Comparison of ENCODE assay signal across 14 cellular contexts in the genomic region with DNA sequence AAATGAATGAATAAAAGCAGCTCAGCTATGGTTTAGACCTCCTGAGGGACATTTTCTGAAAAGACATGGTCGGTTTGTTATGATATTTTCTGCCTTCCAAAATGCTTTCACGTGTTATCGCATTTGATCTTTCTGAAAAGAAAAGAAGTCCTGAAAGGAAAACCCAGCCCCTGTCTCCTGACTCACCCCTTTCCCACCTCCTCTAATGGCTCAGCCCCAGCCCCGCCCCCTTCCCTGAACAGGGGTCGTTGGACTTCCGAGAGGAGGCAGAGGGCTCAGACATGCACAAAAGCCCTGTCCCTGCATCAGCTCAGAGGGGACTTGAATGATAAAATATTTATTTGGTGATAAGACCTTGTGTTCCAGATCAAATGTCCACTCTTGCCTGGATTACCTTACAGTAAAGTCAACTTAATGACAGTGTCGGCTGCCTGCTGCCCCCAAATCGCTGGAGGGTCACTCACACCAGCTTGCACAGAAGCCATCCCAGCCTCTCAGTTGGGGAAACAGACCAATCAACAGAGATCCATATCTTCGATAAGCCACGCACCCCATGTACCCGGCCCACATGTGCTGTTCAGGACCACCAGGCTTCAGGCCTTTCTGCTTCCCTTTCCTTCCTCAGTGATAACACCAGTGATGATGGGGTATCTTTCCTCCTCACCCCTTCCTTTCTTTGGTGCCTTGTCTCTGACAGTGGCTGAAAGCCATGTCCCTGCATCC.
DNase-seq lines count a peak whose midpoint lies in the region; ATAC-seq, FAIRE-seq and TF ChIP-seq lines count a peak whose summit lies in the region.
"Had no signal": no experiment of that assay in that cellular context is flagged by ENCODE, and none has a peak within 500 bp of the region (broad histone marks: within the 10 kb centered on the region; RNA-seq: fewer than 3 reads in every experiment).

No MANE protein-coding gene starts in this region.

- H2BK120ac ChIP-seq in H1 (replicated peaks; ENCODE audit: low read depth, low read length), result no peak overlapping the region

- 0 out of 2 replicates have a peak overlapping the region, but pooled peaks have one; percentile 83 for H2BK12ac ChIP-seq in H1 (ENCODE audit: low read depth, low read length)

- no peak for TF ChIP-seq POLR2A in H1 (IDR thresholded peaks at IDR 0.05; ENCODE audit: control extremely low read depth in 1 of 2, low read depth in 2 of 2, low read length in 2 of 2)
- TF ChIP-seq POLR2A in transverse colon (IDR thresholded peaks at IDR 0.05), result no peak

- 0 out of 2 replicates have a peak overlapping the region, but pooled peaks have one; percentile 54 for H2AK5ac ChIP-seq in H1 (ENCODE audit: low read depth, low read length)

- peak overlapping the region; percentile 24; the same call in 1 of the 2 replicates for H2BK15ac ChIP-seq in H1 (ENCODE audit: low read length)

- peak overlapping the region; percentile 87 for H3K27ac Mint-ChIP-seq in HFFc6

- no peak overlapping the region for H3K14ac ChIP-seq in H1 (ENCODE audit: insufficient read length)

- POLR2A ChIA-PET in H1 (lab: Charles Lee; ENCODE audit: partially characterized antibody), result interaction anchor here (1.1 to 2.3 kb wide), 4 partner anchors 28 to 125 kb away, joined by 3 to 6 read pairs (median 3); partner anchors contain the start of gene RTN4

- no peak overlapping the region for H3K4ac ChIP-seq in H1 (replicated peaks; ENCODE audit: insufficient read length, low read depth, low read length)

- no peak overlapping the region for H3K9ac ChIP-seq in H1 (replicated peaks in 1 of 4; ENCODE audit: extremely low read depth in 1 of 4, low read depth in 3 of 4, low read length in 3 of 4)
- H3K9ac ChIP-seq in neural cell (ENCODE audit: low read length), result peak overlapping the region; percentile 57

- H2BK20ac ChIP-seq in H1 (ENCODE audit: low read length), result peak overlapping the region; percentile 66; the same call in 1 of the 2 replicates

- peaks cover 5% of the 10 kb centered on the region for H3F3A ChIP-seq in neural cell (ENCODE audit: insufficient read depth, low read length, poor library complexity, severe bottlenecking)

- FAIRE-seq in H1 (lab: Jason Lieb, UNC), result no peak

- TF ChIP-seq CTCF in HFFc6 (IDR thresholded peaks at IDR 0.05), result no peak
- no peak for TF ChIP-seq CTCF in H1 (IDR thresholded peaks at IDR 0.05; ENCODE audit: control extremely low read depth in 1 of 3, insufficient read depth in 1 of 3, low read depth in 1 of 3, low read length in 3 of 3)
- TF ChIP-seq CTCF in neural cell (IDR thresholded peaks at IDR 0.05; ENCODE audit: poor library complexity, severe bottlenecking), result no peak
- no peak for TF ChIP-seq CTCF in transverse colon (IDR thresholded peaks at IDR 0.05)

- CTCF ChIA-PET in H1 (lab: Charles Lee; ENCODE audit: partially characterized antibody), result interaction anchor here (0.8 to 1.7 kb wide), 10 partner anchors 9 to 172 kb away, joined by 3 to 5 read pairs (median 3); partner anchors contain the start of gene RTN4

- peaks cover 75% of the 10 kb centered on the region for H3K4me1 Mint-ChIP-seq in HFFc6 (ENCODE audit: low read depth)

- H3K27me3 ChIP-seq in H1 (replicated peaks in 1 of 4; ENCODE audit: control insufficient read depth in 3 of 4, extremely low read depth in 1 of 4, insufficient read depth in 3 of 4, low read length in 3 of 4) (no peaks in the 10 kb centered on the region), neural cell (ENCODE audit: insufficient read depth, low read depth, low read length) (no peaks in the 10 kb centered on the region), transverse colon (no peaks in the 10 kb centered on the region)

- no peaks in the 10 kb centered on the region for H3K36me3 ChIP-seq in H1 (ENCODE audit: control insufficient read depth in 2 of 4, insufficient read depth in 4 of 4, low read length in 3 of 4)
- H3K36me3 ChIP-seq in neural cell (ENCODE audit: insufficient read depth, low read length), result no peaks in the 10 kb centered on the region
- H3K36me3 ChIP-seq in transverse colon, result no peaks in the 10 kb centered on the region

- no peak for TF ChIP-seq EP300 in H1 (IDR thresholded peaks at IDR 0.05; ENCODE audit: borderline replicate concordance in 1 of 2, low read depth in 2 of 2, low read length in 2 of 2)
- no peak for TF ChIP-seq EP300 in neural cell (conservative IDR thresholded peaks at IDR 0.05; ENCODE audit: poor library complexity, severe bottlenecking)
- TF ChIP-seq EP300 in transverse colon (IDR thresholded peaks at IDR 0.05; ENCODE audit: low read depth), result no peak

- no peak overlapping the region for H2BK5ac ChIP-seq in H1 (ENCODE audit: low read depth, low read length)

- no peak overlapping the region for H4K91ac ChIP-seq in H1 (replicated peaks; ENCODE audit: insufficient read length, low read length)

- peak overlapping the region; percentile 71; the same call in 1 of the 2 replicates for H3K4me3 Mint-ChIP-seq in HFFc6

- 0 out of 2 replicates have a peak, but pooled peaks cover 2% of the 10 kb centered on the region for H3K27me3 Mint-ChIP-seq in HFFc6 (ENCODE audit: insufficient read depth)

- no peak overlapping the region for H3K4me3 ChIP-seq in H1 (ENCODE audit: extremely low read depth in 1 of 4, insufficient read depth in 2 of 4, low read depth in 3 of 4, low read length in 4 of 4)
- H3K4me3 ChIP-seq in neural cell (ENCODE audit: low read length), result no peak overlapping the region
- no peak overlapping the region for H3K4me3 ChIP-seq in transverse colon

- H3K18ac ChIP-seq in H1 (ENCODE audit: extremely low read depth, low read length), result no peak overlapping the region

- H3K9me3 Mint-ChIP-seq in HFFc6, result no peaks in the 10 kb centered on the region

- H3K79me1 ChIP-seq in H1 (ENCODE audit: low read depth, low read length), result no peaks in the 10 kb centered on the region

- no peak overlapping the region for H4K8ac ChIP-seq in H1 (ENCODE audit: extremely low read depth, insufficient read depth, low read length)

- intact Hi-C loops in transverse colon (cut with DNase I; ENCODE audit: low total_unique reads), result loop anchor here (10.0 kb wide), 1 partner anchor 148 kb away; no protein-coding TSS in a partner anchor

- H3K23me2 ChIP-seq in H1 (ENCODE audit: low read depth, low read length), result no peaks in the 10 kb centered on the region

- in situ Hi-C loops in transverse colon (cut with MboI; ENCODE audit: low pct_ligation_motif_present in 1 of 4, low pct_unique_long_range_greater_than_20kb in 1 of 4, low sequenced_read_pairs in 3 of 4), result loop anchor here (10.0 to 25.0 kb wide), 6 partner anchors 118 to 450 kb away; partner anchors contain the start of gene EML6 (in 1 of the 4)

- DNase-seq in HFFc6 (no peak), H1 (ENCODE audit: low read depth in 1 of 2, low spot score in 2 of 2) (no peak), transverse colon (no peak), middle frontal gyrus (ENCODE audit: extremely low spot score, low spot score) (no peak), hepatic stellate cell (ENCODE audit: low spot score) (no peak)
- DNase-seq: activated CD4-positive, alpha-beta T cell treated with anti-CD3 and anti-CD28 coated beads, Interleukin-2, amount 50 U/mL, for 4 hours; activated T-cell treated with anti-CD3 and anti-CD28 coated beads, Interleukin-2, amount 50 U/mL, for 48 hours; Karpas-422; NCI-H345; stimulated activated CD4-positive, alpha-beta T cell treated with anti-CD3 and anti-CD28 coated beads, Interleukin-2, amount 100 ng/mL, for 48 hours; T1000 had no signal

- H3K9me2 ChIP-seq in neural cell (ENCODE audit: insufficient read depth, low read length), result no peaks in the 10 kb centered on the region

- no peak overlapping the region for H3K56ac ChIP-seq in H1 (replicated peaks; ENCODE audit: insufficient read length, low read depth, low read length)

- 79% methylated on average over 11 of the region's 11 CpGs; no CpG with 5 or more reads in 1 of the 2 experiments for WGBS in H1 (ENCODE audit: extremely low coverage in 1 of 2, insufficient coverage in 1 of 2, insufficient read length in 1 of 2, insufficient replicate concordance in 2 of 2, low coverage in 1 of 2, low lambda C conversion rate in 2 of 2, missing lambda C conversion rate in 1 of 2), 2 experiments
- WGBS in transverse colon (ENCODE audit: low coverage in 1 of 2), 2 donors, result 88 to 94% methylated on average over 6 to 11 of the region's 11 CpGs

- H4K20me1 ChIP-seq in H1 (replicated peaks in 1 of 2; ENCODE audit: control insufficient read depth in 1 of 2, insufficient read depth in 2 of 2, low read length in 2 of 2), result no peaks in the 10 kb centered on the region
- H4K20me1 ChIP-seq in neural cell (ENCODE audit: insufficient read depth), result no peaks in the 10 kb centered on the region

- H3K27ac ChIP-seq in H1 (ENCODE audit: low read depth, low read length) (no peak overlapping the region), neural cell (ENCODE audit: low read length) (peak overlapping the region; percentile 85), transverse colon (peak overlapping the region in 3 of 4 donors; percentile 60 to 68 (median 67))

- TF ChIP-seq RAD21 in H1 (IDR thresholded peaks at IDR 0.05 in 1 of 2, conservative IDR thresholded peaks at IDR 0.05 in 1 of 2; ENCODE audit: low read depth in 2 of 2, low read length in 2 of 2) (no peak), neural cell (conservative IDR thresholded peaks at IDR 0.05) (no peak)

- H2AFZ ChIP-seq in H1 (ENCODE audit: low read length) (no peak overlapping the region), neural cell (ENCODE audit: low read depth, low read length) (no peak overlapping the region)

- no peak for ATAC-seq in GM19324 (IDR thresholded peaks at IDR 0.05; ENCODE audit: low FRiP score, unreplicated experiment)
- ATAC-seq in HG02840 (IDR thresholded peaks at IDR 0.05; ENCODE audit: low FRiP score, unreplicated experiment), result no peak

- H3K36me3 Mint-ChIP-seq in HFFc6 (ENCODE audit: low read depth), result no peaks in the 10 kb centered on the region

- H3K79me2 ChIP-seq in H1 (ENCODE audit: control insufficient read depth in 1 of 2, insufficient read depth in 2 of 2, low read length in 2 of 2) (no peaks in the 10 kb centered on the region), neural cell (replicated peaks; ENCODE audit: insufficient read depth, low read length) (no peaks in the 10 kb centered on the region)

- H3K23ac ChIP-seq in H1 (ENCODE audit: insufficient read length), result no peak overlapping the region

- H3K9me3 ChIP-seq in H1 (ENCODE audit: insufficient read depth in 2 of 2, low read depth in 1 of 2, low read length in 1 of 2) (no peaks in the 10 kb centered on the region), neural cell (ENCODE audit: low read length) (no peaks in the 10 kb centered on the region), transverse colon (no peaks in the 10 kb centered on the region)

- no peak overlapping the region for H4K5ac ChIP-seq in H1 (ENCODE audit: insufficient read length, low read depth, low read length)

- H3K4me2 ChIP-seq in H1 (ENCODE audit: insufficient read depth in 1 of 2, low read depth in 2 of 2, low read length in 2 of 2), result no peak overlapping the region
- no peak overlapping the region for H3K4me2 ChIP-seq in neural cell (ENCODE audit: low read length)

- H3K4me1 ChIP-seq in H1 (replicated peaks in 1 of 4; ENCODE audit: control insufficient read depth in 3 of 4, insufficient read depth in 4 of 4, low read length in 3 of 4), result peaks cover 0 to 13% (median 7%) of the 10 kb centered on the region in 4 experiments; a peak in 4 of 7 replicates
- H3K4me1 ChIP-seq in transverse colon, result peaks cover 20 to 68% (median 44%) of the 10 kb centered on the region in 4 donors
